ENCODE assay signal across 8 cellular contexts in the genomic region with DNA sequence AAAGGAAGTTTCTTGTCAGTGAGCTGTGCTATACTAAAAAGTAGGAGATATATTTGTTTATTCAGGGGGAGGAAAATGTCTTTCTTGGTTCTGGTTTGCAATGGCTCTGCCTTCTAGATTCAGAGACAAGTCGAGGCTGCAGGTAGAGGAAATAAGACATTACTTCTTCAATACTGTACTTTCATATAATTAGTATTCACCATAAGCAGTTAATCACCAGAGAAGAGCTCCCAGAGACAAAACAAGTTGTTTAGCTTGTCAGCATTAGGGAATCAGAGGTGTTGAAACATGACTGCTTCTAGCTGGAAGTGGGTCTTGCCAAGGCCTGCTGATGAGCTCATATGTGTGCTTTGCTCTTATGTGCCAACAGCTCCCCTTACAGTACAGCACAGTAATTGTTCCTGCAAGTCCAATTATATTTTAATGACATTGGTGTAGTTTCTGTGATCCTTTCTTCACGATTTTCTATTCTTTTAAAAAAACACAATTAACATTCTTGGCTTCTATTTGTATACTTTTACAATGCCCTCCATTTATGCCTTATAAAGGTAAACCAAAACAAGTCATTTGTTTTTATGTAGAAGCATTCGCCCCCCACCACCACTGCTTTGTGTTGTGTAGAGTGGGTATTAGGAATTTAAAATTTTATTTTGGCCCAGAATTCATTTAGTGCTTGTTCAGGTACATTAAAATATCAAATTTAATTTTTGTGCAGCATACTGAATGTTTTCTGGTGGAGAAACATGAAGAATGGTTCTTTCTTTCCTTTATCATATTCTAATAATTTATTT.
DNase-seq lines count a peak whose midpoint lies in the region; ATAC-seq, FAIRE-seq and TF ChIP-seq lines count a peak whose summit lies in the region.

No MANE protein-coding gene starts in this region.

- peak; percentile 83 for DNase-seq in AG08395 (ENCODE audit: low spot score)
- no peak for DNase-seq in GM12891 (ENCODE audit: insufficient read length, low spot score)
- peak; percentile 75 for DNase-seq in NCI-H1092 (lab: John Stamatoyannopoulos, UW)
- peak; percentile 73 for DNase-seq in SK-N-DZ (ENCODE audit: low spot score)
- DNase-seq in central memory CD4-positive, alpha-beta T cell, result peak; percentile 38
- DNase-seq in smooth muscle cell of the brain vasculature (ENCODE audit: low read depth, low spot score), result peak; percentile 60

- no peak for TF ChIP-seq POLR2A in GM12891 (IDR thresholded peaks at IDR 0.05; ENCODE audit: low read depth, low read length)

- FAIRE-seq in GM12891 (lab: Jason Lieb, UNC) (peak; percentile 77), islet of Langerhans (lab: Jason Lieb, UNC) (peak; percentile 100)

- ATAC-seq in HG02763 (IDR thresholded peaks at IDR 0.05; ENCODE audit: unreplicated experiment), result peak; percentile 86

TF ChIP-seq in GM12891, 5 proteins besides CTCF, POLR2A, EP300 and RAD21:
- TF ChIP-seq TAF1 (IDR thresholded peaks at IDR 0.05; ENCODE audit: low read depth, low read length) (no peak), POU2F2 (IDR thresholded peaks at IDR 0.05; ENCODE audit: low read depth, low read length) (no peak), SPI1 (IDR thresholded peaks at IDR 0.05; ENCODE audit: low read depth, low read length) (no peak), PAX5 (IDR thresholded peaks at IDR 0.05; ENCODE audit: insufficient read depth, low read length, severe bottlenecking) (no peak), POLR2AphosphoS5 (IDR thresholded peaks at IDR 0.05; ENCODE audit: low read depth, low read length) (no peak)
